In the genomic region with DNA sequence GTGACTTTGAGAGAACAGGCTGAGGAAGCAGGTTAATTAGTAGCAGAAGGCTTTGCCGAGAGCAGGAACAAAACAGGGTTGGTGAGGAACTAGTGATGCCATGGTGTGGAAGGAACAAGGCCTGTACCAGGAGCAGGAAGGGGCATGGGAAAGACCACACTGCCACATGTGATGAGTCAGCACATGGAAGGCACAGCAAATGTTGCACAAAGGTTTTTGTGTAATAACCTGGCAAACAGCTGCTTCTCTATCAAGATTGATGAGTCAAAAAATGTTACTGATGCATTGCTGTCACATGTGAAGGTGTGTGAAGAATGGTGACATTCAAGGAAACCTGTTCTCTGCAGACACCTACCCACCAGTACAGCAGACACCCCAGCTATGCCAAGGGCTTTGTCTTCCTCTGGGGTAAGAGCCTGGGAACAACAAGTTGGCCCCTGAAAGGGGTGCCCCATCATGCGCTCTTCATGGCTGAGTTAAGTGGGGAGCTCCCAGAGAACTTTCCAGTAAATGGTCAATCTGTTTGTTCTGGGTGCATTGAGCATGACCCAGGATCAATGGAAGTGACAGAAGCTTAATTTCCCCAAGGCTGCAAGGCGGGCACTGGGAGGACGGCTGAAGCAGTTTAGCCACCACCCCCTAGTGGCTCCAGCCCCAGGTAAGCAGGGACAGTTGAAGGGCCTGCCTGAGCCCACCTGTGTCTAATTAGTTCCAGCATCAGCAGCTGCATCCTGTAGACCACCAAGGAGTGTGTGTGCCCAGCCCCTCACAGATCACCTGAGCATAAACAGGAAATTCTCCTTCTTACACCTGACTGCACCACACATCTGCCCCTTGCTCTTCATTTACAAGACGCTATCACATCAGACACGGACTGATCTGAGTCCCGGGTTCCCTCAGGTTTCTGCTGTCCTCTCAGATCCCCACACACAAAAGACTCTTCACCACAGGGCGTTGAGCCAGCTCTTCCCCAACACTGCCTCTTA, we compare ENCODE assay signal across 15 cellular contexts. TPM values are rescaled to one million over a fixed set of nuclear protein-coding genes. Genes with fewer than 3 reads are reported as not detected.
DNase-seq lines count a peak whose midpoint lies in the region; ATAC-seq and TF ChIP-seq lines count a peak whose summit lies in the region.
"Had no signal": no experiment of that assay in that cellular context is flagged by ENCODE, and none has a peak within 500 bp of the region (broad histone marks: within the 10 kb centered on the region; RNA-seq: fewer than 3 reads in every experiment).

No MANE protein-coding gene starts in this region.

- peak overlapping the region; percentile 74 to 91 (median 90) for H3K27ac ChIP-seq in right lobe of liver
- H3K27ac ChIP-seq: tibial artery had no signal

- no peak overlapping the region for H3K4me3 ChIP-seq in AG10803 (ENCODE audit: low read length)
- H3K4me3 ChIP-seq in right lobe of liver = no peak overlapping the region
- H3K4me3 ChIP-seq: tibial artery had no signal

- no peaks in the 10 kb centered on the region for H3K27me3 ChIP-seq in right lobe of liver
- H3K27me3 ChIP-seq: BE2C, tibial artery had no signal

- no peak for TF ChIP-seq POLR2A in right lobe of liver (IDR thresholded peaks at IDR 0.05)

- H3K4me3 Mint-ChIP-seq in chondrocyte (ENCODE audit: unreplicated experiment) = no peak overlapping the region
- H3K4me3 Mint-ChIP-seq in WTC11 = no peak overlapping the region
- H3K4me3 Mint-ChIP-seq: activated T-helper 17 cell treated with anti-CD3 and anti-CD28 coated beads, Interleukin-2, amount 50 U/mL, for 72 hours had no signal

- H3K27me3 Mint-ChIP-seq in chondrocyte (ENCODE audit: low read depth) = peaks cover 34% of the 10 kb centered on the region
- H3K27me3 Mint-ChIP-seq in WTC11 (ENCODE audit: low read depth) = peaks cover 98% of the 10 kb centered on the region
- H3K27me3 Mint-ChIP-seq: activated T-helper 17 cell treated with anti-CD3 and anti-CD28 coated beads, Interleukin-2, amount 50 U/mL, for 72 hours had no signal

- CTCF ChIA-PET in WTC11 (lab: Charles Lee) = interaction anchor here (0.7 to 3.6 kb wide), 13 partner anchors 7 to 228 kb away, joined by 3 to 27 read pairs (median 6); no protein-coding TSS in a partner anchor

- H3K4me1 Mint-ChIP-seq in chondrocyte (ENCODE audit: low read depth) (peaks cover 6% of the 10 kb centered on the region), WTC11 (peaks cover 4% of the 10 kb centered on the region; the same call in 1 of the 2 replicates)
- H3K4me1 Mint-ChIP-seq: activated T-helper 17 cell treated with anti-CD3 and anti-CD28 coated beads, Interleukin-2, amount 50 U/mL, for 72 hours had no signal

- H3K36me3 Mint-ChIP-seq in chondrocyte (ENCODE audit: low read depth) = no peaks in the 10 kb centered on the region
- no peaks in the 10 kb centered on the region for H3K36me3 Mint-ChIP-seq in WTC11

- peak; percentile 7 for DNase-seq in AG10803 (ENCODE audit: low read depth)
- peak; percentile 24 for DNase-seq in HT1080 (ENCODE audit: low read depth)
- DNase-seq in chondrocyte (ENCODE audit: low spot score) = peak; percentile 48
- no peak for DNase-seq in right lobe of liver
- no peak for DNase-seq in head of caudate nucleus
- DNase-seq in WTC11 (ENCODE audit: low spot score) = no peak
- DNase-seq: foreskin melanocyte, NCI-H1436 treated with DMSO at 0.1 percent for 48 hours, SIG-M5 had no signal

- H3K9me3 Mint-ChIP-seq in chondrocyte (ENCODE audit: low read depth) = no peaks in the 10 kb centered on the region
- H3K9me3 Mint-ChIP-seq in WTC11 = no peaks in the 10 kb centered on the region
- H3K9me3 Mint-ChIP-seq: activated T-helper 17 cell treated with anti-CD3 and anti-CD28 coated beads, Interleukin-2, amount 50 U/mL, for 72 hours had no signal

- intact Hi-C loops in right lobe of liver (cut with DNase I) (no loop called here), head of caudate nucleus (cut with DNase I) (no loop called here)

- ATAC-seq in right lobe of liver (peak; percentile 5 to 47 (median 21)), GM18870 (IDR thresholded peaks at IDR 0.05; ENCODE audit: unreplicated experiment) (no peak), WTC11 (no peak; the same call in 1 of the 2 replicates), HG03432 (IDR thresholded peaks at IDR 0.05; ENCODE audit: unreplicated experiment) (no peak)

- TF ChIP-seq CTCF in AG10803 (conservative IDR thresholded peaks at IDR 0.05; ENCODE audit: low read length) (no peak), chondrocyte (IDR thresholded peaks at IDR 0.05) (no peak), right lobe of liver (IDR thresholded peaks at IDR 0.05) (no peak), WTC11 (IDR thresholded peaks at IDR 0.05) (no peak; the same call in 1 of the 2 replicates)

- H3K4me1 ChIP-seq in right lobe of liver = peaks cover 0 to 37% (median 21%) of the 10 kb centered on the region in 4 donors
- H3K4me1 ChIP-seq: BE2C, tibial artery had no signal

- no peaks in the 10 kb centered on the region for H3K9me3 ChIP-seq in right lobe of liver
- H3K9me3 ChIP-seq: BE2C, tibial artery had no signal

- H3K27ac Mint-ChIP-seq in chondrocyte (ENCODE audit: unreplicated experiment) (no peak overlapping the region), WTC11 (no peak overlapping the region)
- H3K27ac Mint-ChIP-seq: activated T-helper 17 cell treated with anti-CD3 and anti-CD28 coated beads, Interleukin-2, amount 50 U/mL, for 72 hours had no signal

- POLR2A ChIA-PET in WTC11 (lab: Charles Lee) = interaction anchor here (0.5 kb wide), 1 partner anchor 194 kb away, joined by 5 read pairs; no protein-coding TSS in a partner anchor

- 67% methylated on average over 7 of the region's 8 CpGs for WGBS in right lobe of liver (ENCODE audit: insufficient coverage, low coverage, low lambda C conversion rate, missing lambda C conversion rate)

- no peaks in the 10 kb centered on the region for H3K36me3 ChIP-seq in right lobe of liver
- H3K36me3 ChIP-seq: BE2C, tibial artery had no signal

TF ChIP-seq in WTC11, 78 proteins besides CTCF, POLR2A, EP300 and RAD21 (continues in another document):
- TF ChIP-seq MYBL2 (CRISPR knock-in tag; IDR thresholded peaks at IDR 0.05) (no peak), NR3C1 (CRISPR knock-in tag; conservative IDR thresholded peaks at IDR 0.05; ENCODE audit: low read depth) (no peak), RELA (CRISPR knock-in tag; IDR thresholded peaks at IDR 0.05; ENCODE audit: borderline replicate concordance) (no peak), NFE2L1 (CRISPR knock-in tag; IDR thresholded peaks at IDR 0.05) (no peak), ZNF263 (CRISPR knock-in tag; IDR thresholded peaks at IDR 0.05; ENCODE audit: low read depth) (no peak), FOXK1 (CRISPR knock-in tag; IDR thresholded peaks at IDR 0.05) (no peak), ETV6 (CRISPR knock-in tag; IDR thresholded peaks at IDR 0.05) (no peak), JAZF1 (CRISPR knock-in tag; IDR thresholded peaks at IDR 0.05) (no peak)
- TF ChIP-seq, protein P1, sequence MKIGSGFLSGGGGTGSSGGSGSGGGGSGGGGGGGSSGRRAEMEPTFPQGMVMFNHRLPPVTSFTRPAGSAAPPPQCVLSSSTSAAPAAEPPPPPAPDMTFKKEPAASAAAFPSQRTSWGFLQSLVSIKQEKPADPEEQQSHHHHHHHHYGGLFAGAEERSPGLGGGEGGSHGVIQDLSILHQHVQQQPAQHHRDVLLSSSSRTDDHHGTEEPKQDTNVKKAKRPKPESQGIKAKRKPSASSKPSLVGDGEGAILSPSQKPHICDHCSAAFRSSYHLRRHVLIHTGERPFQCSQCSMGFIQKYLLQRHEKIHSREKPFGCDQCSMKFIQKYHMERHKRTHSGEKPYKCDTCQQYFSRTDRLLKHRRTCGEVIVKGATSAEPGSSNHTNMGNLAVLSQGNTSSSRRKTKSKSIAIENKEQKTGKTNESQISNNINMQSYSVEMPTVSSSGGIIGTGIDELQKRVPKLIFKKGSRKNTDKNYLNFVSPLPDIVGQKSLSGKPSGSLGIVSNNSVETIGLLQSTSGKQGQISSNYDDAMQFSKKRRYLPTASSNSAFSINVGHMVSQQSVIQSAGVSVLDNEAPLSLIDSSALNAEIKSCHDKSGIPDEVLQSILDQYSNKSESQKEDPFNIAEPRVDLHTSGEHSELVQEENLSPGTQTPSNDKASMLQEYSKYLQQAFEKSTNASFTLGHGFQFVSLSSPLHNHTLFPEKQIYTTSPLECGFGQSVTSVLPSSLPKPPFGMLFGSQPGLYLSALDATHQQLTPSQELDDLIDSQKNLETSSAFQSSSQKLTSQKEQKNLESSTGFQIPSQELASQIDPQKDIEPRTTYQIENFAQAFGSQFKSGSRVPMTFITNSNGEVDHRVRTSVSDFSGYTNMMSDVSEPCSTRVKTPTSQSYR (CRISPR knock-in tag; IDR thresholded peaks at IDR 0.05) = no peak
- TF ChIP-seq, protein P2, sequence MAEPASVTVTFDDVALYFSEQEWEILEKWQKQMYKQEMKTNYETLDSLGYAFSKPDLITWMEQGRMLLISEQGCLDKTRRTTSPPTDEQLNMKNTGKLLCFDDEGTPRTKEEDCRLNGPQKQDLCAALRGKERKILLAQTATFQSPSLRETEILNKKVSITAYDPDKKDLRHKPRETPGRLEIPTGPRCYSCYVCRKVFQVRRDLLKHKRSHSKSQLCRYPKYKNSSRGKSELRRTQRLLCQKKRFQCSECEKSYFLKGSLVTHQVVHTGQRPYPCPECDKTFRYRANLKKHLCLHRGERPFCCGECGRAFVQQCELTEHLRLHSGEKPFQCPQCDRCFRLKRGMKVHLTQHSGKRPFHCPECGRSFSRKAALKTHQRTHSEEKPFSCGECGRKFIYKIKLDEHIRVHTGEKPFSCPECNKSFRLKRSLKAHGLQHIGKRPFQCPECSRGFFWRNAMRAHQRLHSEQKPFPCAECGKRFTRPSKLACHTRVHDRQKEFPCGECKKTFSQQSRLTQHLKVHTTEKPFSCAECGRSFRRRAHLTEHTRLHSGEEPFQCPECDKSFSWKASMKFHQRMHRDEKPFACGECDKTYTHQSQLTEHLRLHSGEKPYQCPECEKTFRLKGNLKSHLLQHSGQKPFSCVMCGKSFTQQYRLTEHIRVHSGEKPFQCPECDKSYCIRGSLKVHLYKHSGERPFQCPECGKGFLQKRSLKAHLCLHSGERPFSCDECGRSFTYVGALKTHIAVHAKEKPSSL (CRISPR knock-in tag; conservative IDR thresholded peaks at IDR 0.05) = no peak
- TF ChIP-seq, protein P3, sequence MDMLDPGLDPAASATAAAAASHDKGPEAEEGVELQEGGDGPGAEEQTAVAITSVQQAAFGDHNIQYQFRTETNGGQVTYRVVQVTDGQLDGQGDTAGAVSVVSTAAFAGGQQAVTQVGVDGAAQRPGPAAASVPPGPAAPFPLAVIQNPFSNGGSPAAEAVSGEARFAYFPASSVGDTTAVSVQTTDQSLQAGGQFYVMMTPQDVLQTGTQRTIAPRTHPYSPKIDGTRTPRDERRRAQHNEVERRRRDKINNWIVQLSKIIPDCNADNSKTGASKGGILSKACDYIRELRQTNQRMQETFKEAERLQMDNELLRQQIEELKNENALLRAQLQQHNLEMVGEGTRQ (CRISPR knock-in tag; IDR thresholded peaks at IDR 0.05) = no peak

RNA-seq across cellular contexts. Expression of a gene that starts 47.6 kb away (rescaled TPM):
- not detected in 2 replicates for total RNA-seq in HT1080 (2014; rRNA removed; shearing (Covaris generic))
- not detected in 2 replicates for polyA plus RNA-seq in HT1080 (2015; cell fraction: cytosol; rRNA removed)
- polyA plus RNA-seq in HT1080 (2015; cell fraction: nucleus; rRNA removed) = not detected in 2 replicates
- 1.4 to 1.5 TPM in 2 of 3 replicates, not detected in the other for total RNA-seq in chondrocyte
- not detected for total RNA-seq in right lobe of liver
- total RNA-seq in WTC11 (2021) = not detected in 3 replicates
- total RNA-seq: activated T-helper 17 cell treated with anti-CD3 and anti-CD28 coated beads, Interleukin-2, amount 50 U/mL, for 72 hours; pulmonary artery endothelial cell had no signal

Comparison
In these comparisons a context has a peak if more than half of its experiments do, and no peak if none do; other contexts are left out.
1. DNase-seq: peak in AG10803 (single experiment), HT1080 (single experiment) and chondrocyte (single experiment); none in right lobe of liver (0 of 3), head of caudate nucleus (0 of 42) and WTC11 (single experiment).
2. ATAC-seq: peak in right lobe of liver (4 of 4); none in GM18870 (single experiment), WTC11 (single experiment) and HG03432 (single experiment).